Comparison of ENCODE assay signal across 1 cellular context in the genomic region with DNA sequence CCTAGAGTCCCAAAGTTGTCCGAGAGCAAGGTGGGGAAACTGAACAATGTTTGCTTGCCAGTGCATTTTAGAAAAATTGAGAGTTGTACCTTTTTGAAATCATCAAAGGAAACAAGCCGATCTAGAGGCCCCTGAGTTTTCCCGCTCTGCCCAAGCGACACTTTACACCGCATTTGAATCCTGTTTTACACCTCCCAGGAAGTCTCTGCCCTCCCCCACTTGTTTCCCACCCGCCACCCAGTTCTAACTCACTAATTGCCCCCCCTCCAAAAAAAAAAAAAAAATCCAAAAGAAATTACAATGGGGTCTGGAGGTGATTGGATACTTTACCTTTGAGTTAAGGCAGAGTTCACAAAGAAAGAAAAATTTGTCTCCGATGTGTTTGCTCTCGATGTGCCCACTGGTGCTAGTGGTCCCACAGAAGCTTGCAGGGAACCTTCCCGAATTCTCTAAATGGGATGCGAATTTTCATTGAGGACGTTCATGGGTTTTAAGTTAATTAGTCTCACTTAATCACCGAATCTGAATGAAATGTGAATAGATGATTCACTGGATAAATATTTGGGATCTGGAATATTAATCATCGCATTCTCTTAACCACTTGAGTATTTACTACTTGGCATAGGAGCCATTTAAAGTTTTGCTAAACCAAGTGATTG.
TF ChIP-seq lines count a peak whose summit lies in the region.

No MANE protein-coding gene starts in this region.

TF ChIP-seq in HepG2, 621 proteins besides CTCF, POLR2A, EP300 and RAD21:
- TF ChIP-seq ISL2 (CRISPR knock-in tag; IDR thresholded peaks at IDR 0.05): 0 out of 2 replicates have a peak, but pooled peaks have one; percentile 38
- TF ChIP-seq ZFY (CRISPR knock-in tag; IDR thresholded peaks at IDR 0.05): 0 out of 2 replicates have a peak, but pooled peaks have one; percentile 32
- peak; percentile 24; the same call in 1 of the 2 replicates for TF ChIP-seq KLF12 (CRISPR knock-in tag; IDR thresholded peaks at IDR 0.05; ENCODE audit: borderline replicate concordance)
- TF ChIP-seq SAFB2 (CRISPR knock-in tag; IDR thresholded peaks at IDR 0.05; ENCODE audit: borderline replicate concordance, low read depth): no peak
- TF ChIP-seq, protein P1, sequence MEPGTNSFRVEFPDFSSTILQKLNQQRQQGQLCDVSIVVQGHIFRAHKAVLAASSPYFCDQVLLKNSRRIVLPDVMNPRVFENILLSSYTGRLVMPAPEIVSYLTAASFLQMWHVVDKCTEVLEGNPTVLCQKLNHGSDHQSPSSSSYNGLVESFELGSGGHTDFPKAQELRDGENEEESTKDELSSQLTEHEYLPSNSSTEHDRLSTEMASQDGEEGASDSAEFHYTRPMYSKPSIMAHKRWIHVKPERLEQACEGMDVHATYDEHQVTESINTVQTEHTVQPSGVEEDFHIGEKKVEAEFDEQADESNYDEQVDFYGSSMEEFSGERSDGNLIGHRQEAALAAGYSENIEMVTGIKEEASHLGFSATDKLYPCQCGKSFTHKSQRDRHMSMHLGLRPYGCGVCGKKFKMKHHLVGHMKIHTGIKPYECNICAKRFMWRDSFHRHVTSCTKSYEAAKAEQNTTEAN (CRISPR knock-in tag; conservative IDR thresholded peaks at IDR 0.05): 0 out of 2 replicates have a peak, but pooled peaks have one; percentile 34
- TF ChIP-seq SIN3A (IDR thresholded peaks at IDR 0.05; ENCODE audit: borderline replicate concordance, low read depth, low read length): no peak
- peak; percentile 56; the same call in 1 of the 2 replicates for TF ChIP-seq YEATS4 (CRISPR knock-in tag; IDR thresholded peaks at IDR 0.05; ENCODE audit: borderline replicate concordance)
- TF ChIP-seq RBFOX2 (IDR thresholded peaks at IDR 0.05; ENCODE audit: low read depth, low read length): peak; percentile 36; the same call in 1 of the 2 replicates
- TF ChIP-seq FOXM1 (CRISPR knock-in tag; IDR thresholded peaks at IDR 0.05): no peak
- TF ChIP-seq POLR2AphosphoS5 (IDR thresholded peaks at IDR 0.05; ENCODE audit: low read depth, low read length): 0 out of 2 replicates have a peak, but pooled peaks have one; percentile 3
- TF ChIP-seq, protein P2, sequence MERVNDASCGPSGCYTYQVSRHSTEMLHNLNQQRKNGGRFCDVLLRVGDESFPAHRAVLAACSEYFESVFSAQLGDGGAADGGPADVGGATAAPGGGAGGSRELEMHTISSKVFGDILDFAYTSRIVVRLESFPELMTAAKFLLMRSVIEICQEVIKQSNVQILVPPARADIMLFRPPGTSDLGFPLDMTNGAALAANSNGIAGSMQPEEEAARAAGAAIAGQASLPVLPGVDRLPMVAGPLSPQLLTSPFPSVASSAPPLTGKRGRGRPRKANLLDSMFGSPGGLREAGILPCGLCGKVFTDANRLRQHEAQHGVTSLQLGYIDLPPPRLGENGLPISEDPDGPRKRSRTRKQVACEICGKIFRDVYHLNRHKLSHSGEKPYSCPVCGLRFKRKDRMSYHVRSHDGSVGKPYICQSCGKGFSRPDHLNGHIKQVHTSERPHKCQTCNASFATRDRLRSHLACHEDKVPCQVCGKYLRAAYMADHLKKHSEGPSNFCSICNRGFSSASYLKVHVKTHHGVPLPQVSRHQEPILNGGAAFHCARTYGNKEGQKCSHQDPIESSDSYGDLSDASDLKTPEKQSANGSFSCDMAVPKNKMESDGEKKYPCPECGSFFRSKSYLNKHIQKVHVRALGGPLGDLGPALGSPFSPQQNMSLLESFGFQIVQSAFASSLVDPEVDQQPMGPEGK (CRISPR knock-in tag; IDR thresholded peaks at IDR 0.05): peak; percentile 44
- 0 out of 2 replicates have a peak, but pooled peaks have one; percentile 15 for TF ChIP-seq KDM5A (IDR thresholded peaks at IDR 0.05; ENCODE audit: borderline replicate concordance, low read length)
